ENCODE assay signal across 8 cellular contexts in the genomic region with DNA sequence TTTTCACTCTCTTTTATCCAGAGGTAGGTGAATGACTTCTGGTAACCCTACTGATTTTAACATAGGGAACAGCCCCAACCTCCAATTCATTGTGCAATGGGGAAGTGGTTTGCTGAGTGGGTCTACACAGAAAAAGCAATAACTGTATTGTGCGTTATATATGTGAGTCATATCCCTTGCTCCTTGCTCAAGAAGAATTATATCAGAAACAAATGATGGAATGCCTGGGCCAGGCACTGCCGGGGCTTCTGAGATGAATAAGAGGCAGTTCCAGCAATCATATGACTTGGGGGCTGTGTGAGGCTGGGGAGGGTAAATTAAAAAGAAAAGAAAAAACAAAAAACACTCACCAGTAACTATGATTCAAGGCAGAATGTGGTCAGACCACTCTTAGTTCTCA.
DNase-seq lines count a peak whose midpoint lies in the region; ATAC-seq, FAIRE-seq and TF ChIP-seq lines count a peak whose summit lies in the region.

No MANE protein-coding gene starts in this region.

- no peaks in the 10 kb centered on the region for H3K36me3 ChIP-seq in smooth muscle cell (ENCODE audit: low read depth)

- no peak for TF ChIP-seq POLR2A in H54 (IDR thresholded peaks at IDR 0.05; ENCODE audit: low read depth, low read length)

- no peak for TF ChIP-seq CTCF in foreskin fibroblast (IDR thresholded peaks at IDR 0.05; ENCODE audit: low read depth, low read length)
- no peak for TF ChIP-seq CTCF in smooth muscle cell (IDR thresholded peaks at IDR 0.05; ENCODE audit: borderline replicate concordance, insufficient read depth, poor library complexity, severe bottlenecking)

- H3K79me2 ChIP-seq in smooth muscle cell (ENCODE audit: low read depth) = no peaks in the 10 kb centered on the region

- no peaks in the 10 kb centered on the region for H3K4me1 ChIP-seq in smooth muscle cell (ENCODE audit: low read depth)

- peak; percentile 66 for DNase-seq in H54 (ENCODE audit: insufficient read length, low spot score)
- peak; percentile 88 for DNase-seq in SK-MEL-5 (ENCODE audit: low read depth, low spot score)
- DNase-seq in foreskin fibroblast = peak; percentile 93 to 95
- DNase-seq in smooth muscle cell (lab: John Stamatoyannopoulos, UW; ENCODE audit: unreplicated experiment) = no peak
- no peak for DNase-seq in NCI-H2171 treated with DMSO at 0.1 percent for 48 hours (lab: John Stamatoyannopoulos, UW)
- DNase-seq in activated CD4-positive, CD25-positive, alpha-beta regulatory T cell treated with anti-CD3 and anti-CD28 coated beads, Interleukin-2, amount 50 U/mL, for 72 hours = no peak
- DNase-seq in DMS 273 (lab: John Stamatoyannopoulos, UW; ENCODE audit: unreplicated experiment) = no peak

- H3K4me3 ChIP-seq in foreskin fibroblast (ENCODE audit: low read depth in 1 of 2, low read length in 2 of 2) (no peak overlapping the region), smooth muscle cell (no peak overlapping the region)

- no peaks in the 10 kb centered on the region for H3F3A ChIP-seq in smooth muscle cell (ENCODE audit: low read depth)

- peak overlapping the region; percentile 26 for H2AFZ ChIP-seq in smooth muscle cell (ENCODE audit: low read depth)

- H3K4me2 ChIP-seq in smooth muscle cell = peak overlapping the region; percentile 38

- ATAC-seq in HG02571 (IDR thresholded peaks at IDR 0.05; ENCODE audit: unreplicated experiment) = no peak

- peak; percentile 100 for FAIRE-seq in H54 (lab: Jason Lieb, UNC)

- no peak overlapping the region for H3K9ac ChIP-seq in smooth muscle cell (ENCODE audit: low read depth)

- WGBS in smooth muscle cell (ENCODE audit: low lambda C conversion rate) = 16% methylated on average over 2 of the region's 2 CpGs

- no peaks in the 10 kb centered on the region for H4K20me1 ChIP-seq in smooth muscle cell (ENCODE audit: low read depth)

- peak overlapping the region; percentile 63 for H3K27ac ChIP-seq in smooth muscle cell (ENCODE audit: low read depth)

- H3K9me3 ChIP-seq in smooth muscle cell (replicated peaks; ENCODE audit: low read depth) = no peaks in the 10 kb centered on the region

- in situ Hi-C loops in SK-MEL-5 (cut with HindIII; ENCODE audit: low pct_unique_long_range_greater_than_20kb, low sequenced_read_pairs) = no loop called here

- no peaks in the 10 kb centered on the region for H3K27me3 ChIP-seq in smooth muscle cell (ENCODE audit: low read depth)

Comparison
In these comparisons a context has a peak if more than half of its experiments do, and no peak if none do; other contexts are left out.
1. DNase-seq: peak in H54 (single experiment), SK-MEL-5 (single experiment) and foreskin fibroblast (2 of 2); none in smooth muscle cell (single experiment), NCI-H2171 treated with DMSO at 0.1 percent for 48 hours (single experiment), activated CD4-positive, CD25-positive, alpha-beta regulatory T cell treated with anti-CD3 and anti-CD28 coated beads, Interleukin-2, amount 50 U/mL, for 72 hours (single experiment) and DMS 273 (single experiment).